16 cellular contexts compared by ENCODE assay signal in the genomic region with DNA sequence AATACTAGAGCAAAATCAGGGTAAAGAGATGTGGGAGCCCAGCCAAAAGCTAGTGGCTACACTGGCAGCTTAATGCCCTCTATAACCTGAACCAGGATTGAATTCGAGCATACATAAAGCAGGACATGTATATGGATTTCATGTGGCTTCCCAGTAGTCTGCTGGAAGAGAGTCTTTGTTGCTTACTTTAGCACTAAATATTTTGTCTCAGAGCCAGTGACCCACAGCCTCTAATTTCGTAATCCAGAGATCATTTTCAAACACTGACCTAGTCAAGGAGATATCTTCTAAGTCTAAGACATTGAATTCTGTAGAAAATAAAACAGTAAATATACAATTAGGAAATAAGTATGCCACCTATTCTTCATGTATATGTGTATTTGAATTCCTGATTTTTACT.
DNase-seq lines count a peak whose midpoint lies in the region; TF ChIP-seq lines count a peak whose summit lies in the region.
"Had no signal": no experiment of that assay in that cellular context is flagged by ENCODE, and none has a peak within 500 bp of the region (broad histone marks: within the 10 kb centered on the region; RNA-seq: fewer than 3 reads in every experiment).

No MANE protein-coding gene starts in this region.

- no peak overlapping the region for H2BK5ac ChIP-seq in mesenchymal stem cell (ENCODE audit: low read depth, low read length, poor library complexity, severe bottlenecking)

- H2BK12ac ChIP-seq in mesenchymal stem cell (ENCODE audit: low read length in 2 of 2) = no peak overlapping the region

- intact Hi-C loops in stomach (cut with DNase I; ENCODE audit: low total_unique reads) = no loop called here

- no peak overlapping the region for H2BK15ac ChIP-seq in mesenchymal stem cell (ENCODE audit: low read depth, poor library complexity, severe bottlenecking)

- WGBS in mesenchymal stem cell = no CpG with 5 or more reads among the region's 2 CpGs
- 11 to 35% (median 24%) methylated on average over 2 of the region's 2 CpGs for WGBS in stomach, 5 donors
- 49 to 53% methylated on average over 2 of the region's 2 CpGs for WGBS in tibial nerve, 2 donors

- no peak overlapping the region for H4K8ac ChIP-seq in mesenchymal stem cell (ENCODE audit: low read length)

- TF ChIP-seq EP300 in stomach (IDR thresholded peaks at IDR 0.05) = no peak
- no peak for TF ChIP-seq EP300 in tibial nerve (IDR thresholded peaks at IDR 0.05)

- no peaks in the 10 kb centered on the region for H3K79me1 ChIP-seq in mesenchymal stem cell (replicated peaks; ENCODE audit: low read length, poor library complexity, severe bottlenecking)

- TF ChIP-seq POLR2A in stomach (IDR thresholded peaks at IDR 0.05) (no peak), tibial nerve (IDR thresholded peaks at IDR 0.05) (no peak)

- H3K4ac ChIP-seq in mesenchymal stem cell (ENCODE audit: low read depth in 1 of 2, low read length in 2 of 2) = no peak overlapping the region

- H3K18ac ChIP-seq in mesenchymal stem cell (ENCODE audit: low read depth in 1 of 2, low read length in 2 of 2) = peak overlapping the region in 1 of 2 experiments; percentile 89

- no peak overlapping the region for H3K4me3 ChIP-seq in fibroblast of mammary gland (ENCODE audit: control insufficient read depth, low read depth, low read length)
- H3K4me3 ChIP-seq in mesenchymal stem cell (ENCODE audit: insufficient read depth in 1 of 2, low read depth in 1 of 2, low read length in 2 of 2) = no peak overlapping the region
- no peak overlapping the region for H3K4me3 ChIP-seq in stomach
- no peak overlapping the region for H3K4me3 ChIP-seq in tibial nerve
- no peak overlapping the region for H3K4me3 ChIP-seq in right atrium auricular region
- H3K4me3 ChIP-seq: HAP-1, K562, SJSA1 had no signal

- no peak overlapping the region for H3K9ac ChIP-seq in mesenchymal stem cell (ENCODE audit: low read length)

- DNase-seq in LHCN-M2 (ENCODE audit: low read depth) = peak; percentile 31
- peak; percentile 42 for DNase-seq in fibroblast of mammary gland (ENCODE audit: low read depth)
- DNase-seq in mesenchymal stem cell = peak; percentile 50
- peak; percentile 34 for DNase-seq in stomach
- DNase-seq in tibial nerve (ENCODE audit: low spot score in 2 of 2) = no peak
- no peak for DNase-seq in NOMO-1 treated with DMSO at 0.1 percent for 48 hours (lab: John Stamatoyannopoulos, UW; ENCODE audit: unreplicated experiment)
- no peak for DNase-seq in right atrium auricular region (ENCODE audit: low spot score)
- DNase-seq: CD4-positive, alpha-beta memory T cell; DMS79; NCI-H1417 treated with DMSO at 0.1 percent for 48 hours; NCI-H1930; NCI-H446; NCI-H748 treated with DMSO at 0.1 percent for 48 hours had no signal

- no peak overlapping the region for H2BK120ac ChIP-seq in mesenchymal stem cell (ENCODE audit: low read depth, low read length)

- no peak overlapping the region for H4K91ac ChIP-seq in mesenchymal stem cell (ENCODE audit: low read length)

- H2AK5ac ChIP-seq in mesenchymal stem cell (ENCODE audit: low read length, severe bottlenecking) = no peak overlapping the region

- H3K9me3 ChIP-seq in mesenchymal stem cell (ENCODE audit: control insufficient read depth, low read length) (peaks cover 4% of the 10 kb centered on the region), stomach (peaks cover 0 to 11% (median 7%) of the 10 kb centered on the region in 4 donors), tibial nerve (peaks cover 0 to 9% (median 2%) of the 10 kb centered on the region in 4 donors), right atrium auricular region (no peaks in the 10 kb centered on the region)
- H3K9me3 ChIP-seq: SJSA1 had no signal

- no peaks in the 10 kb centered on the region for H3K4me1 ChIP-seq in mesenchymal stem cell (ENCODE audit: control insufficient read depth, insufficient read depth, low read depth, low read length)
- H3K4me1 ChIP-seq in stomach = no peaks in the 10 kb centered on the region
- H3K4me1 ChIP-seq in tibial nerve = peaks cover 0 to 5% (median 0%) of the 10 kb centered on the region in 4 donors
- no peaks in the 10 kb centered on the region for H3K4me1 ChIP-seq in right atrium auricular region
- H3K4me1 ChIP-seq: HAP-1, SJSA1 had no signal

- TF ChIP-seq CTCF in fibroblast of mammary gland (conservative IDR thresholded peaks at IDR 0.05; ENCODE audit: control insufficient read depth, insufficient read depth, low read depth, low read length) (no peak), stomach (IDR thresholded peaks at IDR 0.05) (no peak), tibial nerve (IDR thresholded peaks at IDR 0.05) (no peak), right atrium auricular region (IDR thresholded peaks at IDR 0.05) (no peak)

- H3K4me2 ChIP-seq in mesenchymal stem cell (ENCODE audit: low read length, poor library complexity, severe bottlenecking) = no peak overlapping the region

- no peak overlapping the region for H3K23ac ChIP-seq in mesenchymal stem cell (ENCODE audit: low read length in 2 of 2)

- no peak overlapping the region for H3K27ac ChIP-seq in mesenchymal stem cell (ENCODE audit: low read length, poor library complexity, severe bottlenecking)
- H3K27ac ChIP-seq in stomach = no peak overlapping the region
- H3K27ac ChIP-seq in tibial nerve = no peak overlapping the region
- H3K27ac ChIP-seq in right atrium auricular region = no peak overlapping the region
- H3K27ac ChIP-seq: SJSA1 had no signal

- H3K27me3 ChIP-seq in mesenchymal stem cell (ENCODE audit: control insufficient read depth in 1 of 2, insufficient read depth in 1 of 2, low read length in 2 of 2) (no peaks in the 10 kb centered on the region), stomach (no peaks in the 10 kb centered on the region), tibial nerve (no peaks in the 10 kb centered on the region), right atrium auricular region (no peaks in the 10 kb centered on the region)
- H3K27me3 ChIP-seq: SJSA1 had no signal

- H3K14ac ChIP-seq in mesenchymal stem cell (ENCODE audit: low read length in 2 of 2) = no peak overlapping the region

- no peak overlapping the region for H2AFZ ChIP-seq in mesenchymal stem cell (ENCODE audit: low read depth, low read length)

- no peaks in the 10 kb centered on the region for H3K36me3 ChIP-seq in mesenchymal stem cell (ENCODE audit: control insufficient read depth in 1 of 2, insufficient read depth in 2 of 2, low read depth in 1 of 2, low read length in 2 of 2)
- H3K36me3 ChIP-seq in stomach = no peaks in the 10 kb centered on the region
- H3K36me3 ChIP-seq in tibial nerve = no peaks in the 10 kb centered on the region
- no peaks in the 10 kb centered on the region for H3K36me3 ChIP-seq in right atrium auricular region
- H3K36me3 ChIP-seq: HAP-1, SJSA1 had no signal

Comparison
In these comparisons a context has a peak if more than half of its experiments do, and no peak if none do; other contexts are left out.
1. DNase-seq: peak in LHCN-M2 (single experiment), fibroblast of mammary gland (single experiment), mesenchymal stem cell (single experiment) and stomach (single experiment); none in tibial nerve (0 of 2), NOMO-1 treated with DMSO at 0.1 percent for 48 hours (single experiment) and right atrium auricular region (single experiment).